In genomic region chr7:89726548-89726947, GRCh38 we compare ENCODE assay signal across 1 cellular context.
TF ChIP-seq lines count a peak whose summit lies in the region.

No MANE protein-coding gene starts in this region.

TF ChIP-seq in IMR-90, 13 proteins besides CTCF, POLR2A, EP300 and RAD21:
- no peak for TF ChIP-seq ELK1 (IDR thresholded peaks at IDR 0.05; ENCODE audit: borderline replicate concordance, low read depth, low read length)
- no peak for TF ChIP-seq MXI1 (IDR thresholded peaks at IDR 0.05; ENCODE audit: borderline replicate concordance, low read depth, low read length)
- TF ChIP-seq RCOR1 (IDR thresholded peaks at IDR 0.05; ENCODE audit: insufficient replicate concordance, low read length), result no peak
- no peak for TF ChIP-seq FOS (IDR thresholded peaks at IDR 0.05; ENCODE audit: low read depth, low read length)
- no peak for TF ChIP-seq MAZ (IDR thresholded peaks at IDR 0.05; ENCODE audit: borderline replicate concordance, low read depth, low read length)
- no peak for TF ChIP-seq SMC3 (IDR thresholded peaks at IDR 0.05; ENCODE audit: low read depth, low read length)
- peak; percentile 50 for TF ChIP-seq MAFK (IDR thresholded peaks at IDR 0.05; ENCODE audit: low read depth, low read length)
